21 cellular contexts compared by ENCODE assay signal in genomic region chr10:129897851-129898463, GRCh38.
"Had no signal": no experiment of that assay in that cellular context is flagged by ENCODE, and none has a peak within 500 bp of the region (broad histone marks: within the 10 kb centered on the region; RNA-seq: fewer than 3 reads in every experiment).

No MANE protein-coding gene starts in this region.

- H3K4me1 Mint-ChIP-seq: activated CD4-positive, alpha-beta memory T cell treated with anti-CD3 and anti-CD28 coated beads, Interleukin-2, amount 10 ng/mL, durations not matched to agents 7 days and 5 days; activated naive CD8-positive, alpha-beta T cell treated with anti-CD3 and anti-CD28 coated beads for 36 hours; activated T-helper 17 cell treated with anti-CD3 and anti-CD28 coated beads, Interleukin-2, amount 50 U/mL, for 72 hours had no signal

- H3K36me3 ChIP-seq: cardiac muscle cell, transverse colon, vagina had no signal

- H3K27ac Mint-ChIP-seq: activated CD4-positive, alpha-beta memory T cell treated with anti-CD3 and anti-CD28 coated beads, Interleukin-2, amount 10 ng/mL, durations not matched to agents 7 days and 5 days; activated naive CD8-positive, alpha-beta T cell treated with anti-CD3 and anti-CD28 coated beads for 36 hours; activated T-helper 17 cell treated with anti-CD3 and anti-CD28 coated beads, Interleukin-2, amount 50 U/mL, for 72 hours; dendritic cell treated with granulocyte-macrophage colony-stimulating factor and Interleukin-4, amounts not matched to agents 40 ng/mL and 50 ng/mL, for 4 days; effector memory CD8-positive, alpha-beta T cell; natural killer cell treated with Interleukin-12 subunit alpha and Interleukin-12 subunit beta and Interleukin-15 and Interleukin-18, amount 100 ng/mL, for 72 hours; progenitor cell of endocrine pancreas; stimulated activated naive CD8-positive, alpha-beta T cell treated with anti-CD3 and anti-CD28 coated beads, Interleukin-15, Interleukin-2, amounts not matched to agents 100 ng/mL and 50 ng/mL, for 24 hours had no signal

- H3K27me3 ChIP-seq: vagina had no signal

- H3K36me3 Mint-ChIP-seq: activated naive CD8-positive, alpha-beta T cell treated with anti-CD3 and anti-CD28 coated beads for 36 hours; natural killer cell treated with Interleukin-12 subunit alpha and Interleukin-12 subunit beta and Interleukin-15 and Interleukin-18, amount 100 ng/mL, for 72 hours had no signal

- H3K9me3 ChIP-seq: transverse colon, vagina had no signal

- H3K4me3 ChIP-seq: cardiac muscle cell, lung, transverse colon, vagina had no signal

- H3K4me1 ChIP-seq: transverse colon, vagina had no signal

- DNase-seq: activated CD4-positive, alpha-beta memory T cell treated with anti-CD3 and anti-CD28 coated beads, Interleukin-2, amount 10 ng/mL, durations not matched to agents 7 days and 5 days; activated CD4-positive, alpha-beta T cell treated with anti-CD3 and anti-CD28 coated beads for 48 hours; activated CD4-positive, CD25-positive, alpha-beta regulatory T cell; activated naive CD4-positive, alpha-beta T cell; activated naive CD8-positive, alpha-beta T cell treated with anti-CD3 and anti-CD28 coated beads for 36 hours; activated T-cell treated with anti-CD3 and anti-CD28 coated beads, Interleukin-2, amount 50 U/mL, for 1 hour; amniotic stem cell; effector memory CD8-positive, alpha-beta T cell; foreskin fibroblast; hippocampal formation; right cardiac atrium; stimulated activated CD4-positive, alpha-beta T cell treated with anti-CD3 and anti-CD28 coated beads, Interleukin-2, amount 100 ng/mL, for 48 hours; transverse colon had no signal

- H3K27ac ChIP-seq: cardiac muscle cell, transverse colon, vagina had no signal

- H3K4me3 Mint-ChIP-seq: activated CD4-positive, alpha-beta memory T cell treated with anti-CD3 and anti-CD28 coated beads, Interleukin-2, amount 10 ng/mL, durations not matched to agents 7 days and 5 days; activated naive CD8-positive, alpha-beta T cell treated with anti-CD3 and anti-CD28 coated beads for 36 hours; activated T-helper 17 cell treated with anti-CD3 and anti-CD28 coated beads, Interleukin-2, amount 50 U/mL, for 72 hours; dendritic cell treated with granulocyte-macrophage colony-stimulating factor and Interleukin-4, amounts not matched to agents 40 ng/mL and 50 ng/mL, for 4 days; effector memory CD8-positive, alpha-beta T cell; natural killer cell treated with Interleukin-12 subunit alpha and Interleukin-12 subunit beta and Interleukin-15 and Interleukin-18, amount 100 ng/mL, for 72 hours; stimulated activated naive CD8-positive, alpha-beta T cell treated with anti-CD3 and anti-CD28 coated beads, Interleukin-15, Interleukin-2, amounts not matched to agents 100 ng/mL and 50 ng/mL, for 24 hours had no signal

- H3K9me3 Mint-ChIP-seq: activated CD4-positive, alpha-beta memory T cell treated with anti-CD3 and anti-CD28 coated beads, Interleukin-2, amount 10 ng/mL, durations not matched to agents 7 days and 5 days; activated naive CD8-positive, alpha-beta T cell treated with anti-CD3 and anti-CD28 coated beads for 36 hours; activated T-helper 17 cell treated with anti-CD3 and anti-CD28 coated beads, Interleukin-2, amount 50 U/mL, for 72 hours; dendritic cell treated with granulocyte-macrophage colony-stimulating factor and Interleukin-4, amounts not matched to agents 40 ng/mL and 50 ng/mL, for 4 days; effector memory CD8-positive, alpha-beta T cell; natural killer cell treated with Interleukin-12 subunit alpha and Interleukin-12 subunit beta and Interleukin-15 and Interleukin-18, amount 100 ng/mL, for 72 hours; stimulated activated naive CD8-positive, alpha-beta T cell treated with anti-CD3 and anti-CD28 coated beads, Interleukin-15, Interleukin-2, amounts not matched to agents 100 ng/mL and 50 ng/mL, for 24 hours had no signal
